Comparison of ENCODE assay signal across 8 cellular contexts in the genomic region with DNA sequence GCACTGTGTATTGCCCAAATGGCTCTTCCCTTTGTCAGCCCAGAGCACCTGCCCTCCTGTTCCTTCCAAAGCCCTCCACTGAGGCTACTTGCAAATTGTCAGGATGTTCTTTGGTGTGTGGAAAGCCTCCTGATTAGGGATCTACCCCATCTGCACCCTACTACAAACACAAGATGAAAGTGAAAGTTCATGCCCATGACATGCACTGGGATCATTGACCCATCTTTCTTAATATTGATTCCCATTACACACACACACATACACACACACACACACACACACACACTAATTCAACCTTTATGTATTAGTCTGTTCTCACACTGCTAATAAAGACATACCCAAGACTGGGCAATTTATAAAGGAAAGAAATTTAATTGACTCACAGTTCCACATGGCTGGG.
"Had no signal": no experiment of that assay in that cellular context is flagged by ENCODE, and none has a peak within 500 bp of the region (broad histone marks: within the 10 kb centered on the region; RNA-seq: fewer than 3 reads in every experiment).

No MANE protein-coding gene starts in this region.

- H3K9ac ChIP-seq: GM23248 had no signal

- H3K4me1 ChIP-seq: HAP-1 had no signal

- H2AFZ ChIP-seq: GM23248 had no signal

- ATAC-seq: HCT116 had no signal

- H3K36me3 ChIP-seq: HAP-1 had no signal

- H3K27ac ChIP-seq: GM23248, HL-60 had no signal

- DNase-seq: GM23248, GOT3, H7, HFFc6, KG1 had no signal

- H3K4me3 ChIP-seq: GM23248, HAP-1 had no signal

- H3K9me3 ChIP-seq: HAP-1 had no signal
